Comparison of ENCODE assay signal across 8 cellular contexts in the genomic region with DNA sequence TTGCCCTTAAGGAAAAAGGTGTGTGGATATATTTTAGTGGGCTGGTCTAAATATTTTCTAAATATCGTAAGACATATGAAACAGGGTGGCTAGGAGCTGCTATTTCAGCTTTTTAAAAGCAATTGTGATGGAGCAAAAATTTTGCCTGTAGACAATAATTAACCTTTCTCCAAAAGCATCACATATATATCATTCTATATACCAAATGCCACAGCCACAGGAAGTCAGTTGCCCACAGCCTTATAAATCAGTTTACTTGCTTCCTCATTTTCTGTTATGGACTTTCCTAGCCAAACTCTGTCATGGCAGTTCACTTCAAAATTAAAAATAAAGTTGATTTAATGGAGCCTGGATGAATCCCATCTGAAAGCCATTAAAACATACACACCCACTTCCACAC.
DNase-seq lines count a peak whose midpoint lies in the region; ATAC-seq, FAIRE-seq and TF ChIP-seq lines count a peak whose summit lies in the region.

No MANE protein-coding gene starts in this region.

- H3K27me3 ChIP-seq in CD4-positive, alpha-beta memory T cell (ENCODE audit: insufficient read depth, low read length), result no peaks in the 10 kb centered on the region
- peaks cover 14 to 50% of the 10 kb centered on the region in 2 experiments for H3K27me3 ChIP-seq in K562 (ENCODE audit: control insufficient read depth in 2 of 2, insufficient read depth in 2 of 2, low read length in 2 of 2)
- H3K27me3 ChIP-seq in psoas muscle (ENCODE audit: insufficient read depth in 3 of 3, low read length in 2 of 3), result no peaks in the 10 kb centered on the region

- BruUV-seq in K562 (replicated peaks; lab: Mats Ljungman, UMichigan), result no TSS peak

- CTCF ChIA-PET in CD4-positive, alpha-beta memory T cell (lab: Charles Lee; ENCODE audit: partially characterized antibody), result interaction anchor here (1.3 to 10.1 kb wide), 6 partner anchors 11 to 476 kb away, joined by 3 to 114 read pairs (median 12); no protein-coding TSS in a partner anchor
- CTCF ChIA-PET in K562 (lab: Yijun Ruan, JAX; ENCODE audit: low intra/inter-chr PET ratio), result no interaction called here

- no peaks in the 10 kb centered on the region for H3K9me3 ChIP-seq in CD4-positive, alpha-beta memory T cell (ENCODE audit: control insufficient read depth in 1 of 2, low read length in 2 of 2)
- no peaks in the 10 kb centered on the region for H3K9me3 ChIP-seq in K562 (replicated peaks; ENCODE audit: control insufficient read depth, insufficient read depth, low read depth, low read length)
- no peaks in the 10 kb centered on the region for H3K9me3 ChIP-seq in psoas muscle

- H2AFZ ChIP-seq in K562 (ENCODE audit: low read depth, low read length), result no peak overlapping the region

- H3K4me3 ChIP-seq in CD4-positive, alpha-beta memory T cell (ENCODE audit: low read length in 2 of 2), result no peak overlapping the region
- H3K4me3 ChIP-seq in K562 (no peak overlapping the region), psoas muscle (no peak overlapping the region)

- no peaks in the 10 kb centered on the region for H3K36me3 ChIP-seq in CD4-positive, alpha-beta memory T cell (ENCODE audit: insufficient read depth, low read length)
- no peaks in the 10 kb centered on the region for H3K36me3 ChIP-seq in K562 (ENCODE audit: control insufficient read depth, insufficient read depth, low read length)
- H3K36me3 ChIP-seq in psoas muscle (ENCODE audit: insufficient read depth in 1 of 2, low read depth in 1 of 2), result no peaks in the 10 kb centered on the region

- peak overlapping the region; percentile 45 to 79 (median 70) for H3K4me3 Mint-ChIP-seq in CD4-positive, alpha-beta memory T cell

- intact Hi-C loops in CD4-positive, alpha-beta memory T cell (cut with micrococcal nuclease), result loop anchor here (5.0 kb wide), 2 partner anchors 100 to 435 kb away; a partner anchor contains a TSS
- intact Hi-C loops in K562 (cut with micrococcal nuclease) (loop anchor here (5.0 kb wide), 1 partner anchor 395 kb away; a partner anchor contains a TSS), psoas muscle (cut with DNase I) (loop anchor here (5.0 to 10.0 kb wide), 3 partner anchors 100 to 588 kb away; no protein-coding TSS in a partner anchor)

- ATAC-seq in GM21447 (IDR thresholded peaks at IDR 0.05; ENCODE audit: unreplicated experiment), result peak; percentile 58
- ATAC-seq in K562, result no peak
- ATAC-seq in psoas muscle, result no peak

- no peak for TF ChIP-seq POLR2A in K562 (conservative IDR thresholded peaks at IDR 0.05)

- no peak for FAIRE-seq in K562 (lab: Jason Lieb, UNC)
- FAIRE-seq in HTR-8/SVneo (lab: Jason Lieb, UNC), result no peak

- no peak for DNase-seq in CD4-positive, alpha-beta memory T cell
- DNase-seq in KBM-7 (peak; percentile 79), K562 (ENCODE audit: extremely low read depth in 1 of 4, low spot score in 3 of 4) (no peak), psoas muscle (no peak), anterior cingulate cortex (lab: John Stamatoyannopoulos, UW) (no peak), cerebellum (ENCODE audit: low spot score) (no peak), HTR-8/SVneo (ENCODE audit: insufficient read length, low spot score) (no peak)

- H3K9me3 Mint-ChIP-seq in CD4-positive, alpha-beta memory T cell, result no peaks in the 10 kb centered on the region

- no peaks in the 10 kb centered on the region for H3K79me2 ChIP-seq in K562 (ENCODE audit: control insufficient read depth, insufficient read depth, low read length)

- no peaks in the 10 kb centered on the region for H3K36me3 Mint-ChIP-seq in CD4-positive, alpha-beta memory T cell

- no peaks in the 10 kb centered on the region for H3K9me1 ChIP-seq in K562 (ENCODE audit: control insufficient read depth, insufficient read depth, low read length)

- H3K9ac ChIP-seq in K562 (ENCODE audit: insufficient read depth in 1 of 2, low read depth in 2 of 2, low read length in 2 of 2), result no peak overlapping the region

- H4K20me1 ChIP-seq in K562 (replicated peaks; ENCODE audit: control insufficient read depth, insufficient read depth, low read length), result no peaks in the 10 kb centered on the region

- no peak for TF ChIP-seq EP300 in K562 (IDR thresholded peaks at IDR 0.05; ENCODE audit: low read length)

- POLR2A ChIA-PET in CD4-positive, alpha-beta memory T cell (lab: Charles Lee; ENCODE audit: partially characterized antibody), result no interaction called here
- POLR2A ChIA-PET in K562 (lab: Yijun Ruan, JAX), result no interaction called here

- no peak overlapping the region for H3K4me2 ChIP-seq in K562 (ENCODE audit: insufficient read depth, low read length)

- WGBS in K562 (ENCODE audit: insufficient coverage, low coverage, missing lambda C conversion rate), result 0% methylated on average over 1 of the region's 1 CpG
- WGBS in psoas muscle, 3 donors, result 46 to 97% (median 93%) methylated on average over 1 of the region's 1 CpG

- H3K27ac Mint-ChIP-seq in CD4-positive, alpha-beta memory T cell, result peak overlapping the region in 3 of 7 donors; percentile 25 to 81 (median 58)

- peaks cover 16% of the 10 kb centered on the region for H3K4me1 ChIP-seq in CD4-positive, alpha-beta memory T cell (ENCODE audit: insufficient read depth, low read length)
- H3K4me1 ChIP-seq in K562 (replicated peaks in 1 of 2; ENCODE audit: control insufficient read depth in 2 of 2, insufficient read depth in 2 of 2, low read length in 2 of 2) (no peaks in the 10 kb centered on the region), psoas muscle (no peaks in the 10 kb centered on the region)

- in situ Hi-C loops in KBM-7 (cut with MboI; ENCODE audit: low pct_unique_long_range_greater_than_20kb, low sequenced_read_pairs) (no loop called here), K562 (cut with MboI) (no loop called here)

- peaks cover 14 to 22% (median 19%) of the 10 kb centered on the region in 4 donors for H3K4me1 Mint-ChIP-seq in CD4-positive, alpha-beta memory T cell

- no peak for TF ChIP-seq RAD21 in K562 (CRISPR knock-in tag; conservative IDR thresholded peaks at IDR 0.05 in 1 of 2, IDR thresholded peaks at IDR 0.05 in 1 of 2)

- no peak overlapping the region for H3K27ac ChIP-seq in CD4-positive, alpha-beta memory T cell (ENCODE audit: low read depth, low read length)
- H3K27ac ChIP-seq in K562 (ENCODE audit: extremely low read depth, low read depth, low read length), result no peak overlapping the region
- peak overlapping the region; percentile 68 for H3K27ac ChIP-seq in psoas muscle

- TF ChIP-seq CTCF in K562 (IDR thresholded peaks at IDR 0.05 in 2 of 3, conservative IDR thresholded peaks at IDR 0.05 in 1 of 3; ENCODE audit: insufficient read depth in 2 of 3, low read depth in 1 of 3, low read length in 3 of 3) (no peak), psoas muscle (IDR thresholded peaks at IDR 0.05) (no peak)

- H3K27me3 Mint-ChIP-seq in CD4-positive, alpha-beta memory T cell, result peaks cover 0 to 5% of the 10 kb centered on the region in 2 donors

TF ChIP-seq in K562, 482 proteins besides CTCF, POLR2A, EP300 and RAD21:
- TF ChIP-seq TCF3 (CRISPR knock-in tag; IDR thresholded peaks at IDR 0.05) (no peak), MEIS2 (IDR thresholded peaks at IDR 0.05; ENCODE audit: partially characterized antibody) (peak; percentile 15)
